Comparison of ENCODE assay signal across 20 cellular contexts in the genomic region with DNA sequence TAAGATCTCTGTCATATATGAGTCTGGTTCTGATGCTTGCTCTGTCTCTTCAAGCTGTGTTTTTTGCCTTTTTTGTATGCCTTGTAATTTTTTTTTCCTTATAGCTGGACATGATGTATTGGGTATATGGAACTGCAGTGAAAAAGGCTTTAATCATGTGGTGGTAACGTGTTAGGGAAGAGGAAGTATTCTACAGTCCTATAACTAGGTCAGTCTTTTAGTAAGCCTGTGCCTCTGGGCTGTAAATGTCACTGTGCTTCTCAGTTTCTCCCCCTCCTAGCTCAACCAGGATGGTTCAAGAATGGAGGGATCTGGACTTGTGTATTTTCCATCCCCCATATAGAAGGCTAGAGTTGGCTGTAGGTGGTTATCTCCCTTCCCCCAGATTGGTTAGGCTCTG.
A peak's percentile ranks its signal among the peaks of the same experiment; 100 is the strongest.
DNase-seq lines count a peak whose midpoint lies in the region; ATAC-seq, FAIRE-seq and TF ChIP-seq lines count a peak whose summit lies in the region.
"Had no signal": no experiment of that assay in that cellular context is flagged by ENCODE, and none has a peak within 500 bp of the region (broad histone marks: within the 10 kb centered on the region; RNA-seq: fewer than 3 reads in every experiment).

No MANE protein-coding gene starts in this region.

- TF ChIP-seq EP300 in H1 (IDR thresholded peaks at IDR 0.05; ENCODE audit: borderline replicate concordance in 1 of 2, low read depth in 2 of 2, low read length in 2 of 2), result no peak

- ATAC-seq in stimulated activated memory B cell treated with anti-CD40 and anti-IgM and Interleukin-4, amounts not matched to agents 10 μg/mL and 1 μg/mL and 100 μg/mL, for 72 hours, result no peak
- ATAC-seq in GM21619 (IDR thresholded peaks at IDR 0.05; ENCODE audit: unreplicated experiment), result no peak
- ATAC-seq: A549; CD8-positive, alpha-beta T cell had no signal

- CTCF ChIA-PET in H1 (lab: Charles Lee; ENCODE audit: partially characterized antibody), result interaction anchor here (0.6 kb wide), 1 partner anchor 8 kb away, joined by 3 read pairs; no protein-coding TSS in a partner anchor

- no peak overlapping the region for H3K9ac ChIP-seq in astrocyte (ENCODE audit: low read length)
- no peak overlapping the region for H3K9ac ChIP-seq in H1 (replicated peaks in 1 of 4; ENCODE audit: extremely low read depth in 1 of 4, low read depth in 3 of 4, low read length in 3 of 4)
- H3K9ac ChIP-seq: BLaER1 treated with 17β-estradiol and CSF1 and Interleukin-3, amounts not matched to agents 10 nM and 100 nM had no signal

- H3K14ac ChIP-seq in H1 (ENCODE audit: insufficient read length), result no peak overlapping the region

- H3K18ac ChIP-seq in H1 (ENCODE audit: extremely low read depth, low read length), result no peak overlapping the region

- H2BK5ac ChIP-seq in H1 (ENCODE audit: low read depth, low read length), result no peak overlapping the region

- no peak overlapping the region for H2BK120ac ChIP-seq in H1 (replicated peaks; ENCODE audit: low read depth, low read length)

- H3K27me3 ChIP-seq in astrocyte (ENCODE audit: insufficient read depth, low read length) (no peaks in the 10 kb centered on the region), H1 (replicated peaks in 1 of 4; ENCODE audit: control insufficient read depth in 3 of 4, extremely low read depth in 1 of 4, insufficient read depth in 3 of 4, low read length in 3 of 4) (no peaks in the 10 kb centered on the region), H7 (ENCODE audit: control insufficient read depth, insufficient read depth, low read length) (no peaks in the 10 kb centered on the region)
- H3K27me3 ChIP-seq: BLaER1 treated with 17β-estradiol and CSF1 and Interleukin-3, amounts not matched to agents 10 nM and 100 nM had no signal

- H3K23ac ChIP-seq in H1 (ENCODE audit: insufficient read length), result no peak overlapping the region

- H2AFZ ChIP-seq in astrocyte (ENCODE audit: low read depth, low read length) (no peak overlapping the region), H1 (ENCODE audit: low read length) (no peak overlapping the region)

- no peaks in the 10 kb centered on the region for H3K9me3 Mint-ChIP-seq in astrocyte (ENCODE audit: unreplicated experiment)
- peaks cover 6% of the 10 kb centered on the region for H3K9me3 Mint-ChIP-seq in stimulated activated memory B cell treated with anti-CD40 and anti-IgM and Interleukin-4, amounts not matched to agents 10 μg/mL and 1 μg/mL and 100 μg/mL, for 72 hours
- H3K9me3 Mint-ChIP-seq: CD4-positive, alpha-beta T cell; CD8-positive, alpha-beta T cell had no signal

- H2BK20ac ChIP-seq in H1 (ENCODE audit: low read length), result no peak overlapping the region

- TF ChIP-seq CTCF in astrocyte (IDR thresholded peaks at IDR 0.05; ENCODE audit: insufficient read depth, low read depth, low read length), result no peak
- no peak for TF ChIP-seq CTCF in H1 (IDR thresholded peaks at IDR 0.05; ENCODE audit: control extremely low read depth in 1 of 3, insufficient read depth in 1 of 3, low read depth in 1 of 3, low read length in 3 of 3)

- no peak overlapping the region for H3K4me2 ChIP-seq in astrocyte (ENCODE audit: low read length)
- no peak overlapping the region for H3K4me2 ChIP-seq in H1 (ENCODE audit: insufficient read depth in 1 of 2, low read depth in 2 of 2, low read length in 2 of 2)
- H3K4me2 ChIP-seq: A549; BLaER1 treated with 17β-estradiol and CSF1 and Interleukin-3, amounts not matched to agents 10 nM and 100 nM had no signal

- H2BK12ac ChIP-seq in H1 (ENCODE audit: low read depth, low read length), result no peak overlapping the region

- no peak overlapping the region for H4K91ac ChIP-seq in H1 (replicated peaks; ENCODE audit: insufficient read length, low read length)

- H3K23me2 ChIP-seq in H1 (ENCODE audit: low read depth, low read length), result no peaks in the 10 kb centered on the region; the same call in 1 of the 2 replicates

- WGBS in H1 (ENCODE audit: extremely low coverage in 1 of 2, insufficient coverage in 1 of 2, insufficient read length in 1 of 2, insufficient replicate concordance in 2 of 2, low coverage in 1 of 2, low lambda C conversion rate in 2 of 2, missing lambda C conversion rate in 1 of 2), 2 experiments, result 85% methylated on average over 1 of the region's 1 CpG; no CpG with 5 or more reads in 1 of the 2 experiments

- H4K5ac ChIP-seq in H1 (ENCODE audit: insufficient read length, low read depth, low read length), result no peak overlapping the region

- no peak for TF ChIP-seq POLR2A in H1 (IDR thresholded peaks at IDR 0.05; ENCODE audit: control extremely low read depth in 1 of 2, low read depth in 2 of 2, low read length in 2 of 2)

- FAIRE-seq in astrocyte (lab: Jason Lieb, UNC) (peak; percentile 45), H1 (lab: Jason Lieb, UNC) (peak; percentile 57)
- FAIRE-seq: GM12892 had no signal

- H3K36me3 ChIP-seq in astrocyte (ENCODE audit: insufficient read depth, low read length), result no peaks in the 10 kb centered on the region
- H3K36me3 ChIP-seq in H1 (ENCODE audit: control insufficient read depth in 2 of 4, insufficient read depth in 4 of 4, low read length in 3 of 4), result no peaks in the 10 kb centered on the region
- H3K36me3 ChIP-seq in H7 (replicated peaks; ENCODE audit: control insufficient read depth, insufficient read depth, low read length), result no peaks in the 10 kb centered on the region
- H3K36me3 ChIP-seq: BLaER1 treated with 17β-estradiol and CSF1 and Interleukin-3, amounts not matched to agents 10 nM and 100 nM had no signal

- H3K4me3 ChIP-seq in astrocyte (ENCODE audit: insufficient read depth, low read depth, low read length) (no peak overlapping the region), H1 (ENCODE audit: extremely low read depth in 1 of 4, insufficient read depth in 2 of 4, low read depth in 3 of 4, low read length in 4 of 4) (no peak overlapping the region), H7 (ENCODE audit: insufficient read depth, low read depth, low read length) (no peak overlapping the region)
- H3K4me3 ChIP-seq: A549; BLaER1 treated with 17β-estradiol and CSF1 and Interleukin-3, amounts not matched to agents 10 nM and 100 nM had no signal

- H3K79me1 ChIP-seq in H1 (ENCODE audit: low read depth, low read length), result no peaks in the 10 kb centered on the region

- H3K4me3 Mint-ChIP-seq in astrocyte (ENCODE audit: unreplicated experiment), result peak overlapping the region; percentile 17
- no peak overlapping the region for H3K4me3 Mint-ChIP-seq in stimulated activated memory B cell treated with anti-CD40 and anti-IgM and Interleukin-4, amounts not matched to agents 10 μg/mL and 1 μg/mL and 100 μg/mL, for 72 hours
- H3K4me3 Mint-ChIP-seq: B cell; CD4-positive, alpha-beta T cell; CD8-positive, alpha-beta T cell had no signal

- no peak overlapping the region for H2AK5ac ChIP-seq in H1 (ENCODE audit: low read depth, low read length)

- H3K4ac ChIP-seq in H1 (replicated peaks; ENCODE audit: insufficient read length, low read depth, low read length), result no peak overlapping the region

- peak; percentile 12 for DNase-seq in SKM-1 treated with dmso at 0.1 percent for 144 hours (lab: John Stamatoyannopoulos, UW; ENCODE audit: unreplicated experiment)
- no peak for DNase-seq in SKM-1 (lab: John Stamatoyannopoulos, UW; ENCODE audit: unreplicated experiment)
- no peak for DNase-seq in astrocyte (ENCODE audit: low read depth)
- DNase-seq in H1 (ENCODE audit: low read depth in 1 of 2, low spot score in 2 of 2), result no peak
- DNase-seq in effector CD8-positive, alpha-beta T cell (lab: John Stamatoyannopoulos, UW), result no peak
- DNase-seq in H7, result no peak
- DNase-seq: Caco-2; Calu3; CD4-positive, alpha-beta T cell; CD8-positive, alpha-beta T cell; DMS79 treated with DMSO at 0.1 percent for 48 hours; GF-D8 had no signal

- POLR2A ChIA-PET in H1 (lab: Charles Lee; ENCODE audit: partially characterized antibody), result interaction anchor here (0.6 to 0.9 kb wide), 2 partner anchors 10 to 263 kb away, joined by 3 read pairs; no protein-coding TSS in a partner anchor

- no peak overlapping the region for H3K27ac Mint-ChIP-seq in astrocyte (ENCODE audit: unreplicated experiment)
- H3K27ac Mint-ChIP-seq in stimulated activated memory B cell treated with anti-CD40 and anti-IgM and Interleukin-4, amounts not matched to agents 10 μg/mL and 1 μg/mL and 100 μg/mL, for 72 hours, result peak overlapping the region; percentile 1
- H3K27ac Mint-ChIP-seq: B cell; CD4-positive, alpha-beta T cell; CD8-positive, alpha-beta T cell had no signal

- no peaks in the 10 kb centered on the region for H3K36me3 Mint-ChIP-seq in astrocyte (ENCODE audit: low read depth, unreplicated experiment)
- H3K36me3 Mint-ChIP-seq in stimulated activated memory B cell treated with anti-CD40 and anti-IgM and Interleukin-4, amounts not matched to agents 10 μg/mL and 1 μg/mL and 100 μg/mL, for 72 hours, result no peaks in the 10 kb centered on the region
- H3K36me3 Mint-ChIP-seq: CD8-positive, alpha-beta T cell had no signal

- H3K27ac ChIP-seq in astrocyte (ENCODE audit: low read depth, low read length) (no peak overlapping the region), H1 (ENCODE audit: low read depth, low read length) (no peak overlapping the region)
- H3K27ac ChIP-seq: 22Rv1; A549; BLaER1 treated with 17β-estradiol and CSF1 and Interleukin-3, amounts not matched to agents 10 nM and 100 nM; C4-2B had no signal

- H3K9me3 ChIP-seq in astrocyte (ENCODE audit: insufficient read depth, low read depth, low read length) (no peaks in the 10 kb centered on the region), H1 (ENCODE audit: insufficient read depth in 2 of 2, low read depth in 1 of 2, low read length in 1 of 2) (no peaks in the 10 kb centered on the region)
- H3K9me3 ChIP-seq: BLaER1 treated with 17β-estradiol and CSF1 and Interleukin-3, amounts not matched to agents 10 nM and 100 nM; Caco-2 had no signal

- TF ChIP-seq RAD21 in H1 (IDR thresholded peaks at IDR 0.05 in 1 of 2, conservative IDR thresholded peaks at IDR 0.05 in 1 of 2; ENCODE audit: low read depth in 2 of 2, low read length in 2 of 2), result no peak

- no peaks in the 10 kb centered on the region for H3K4me1 ChIP-seq in astrocyte (ENCODE audit: insufficient read depth, low read length)
- H3K4me1 ChIP-seq in H1 (replicated peaks in 1 of 4; ENCODE audit: control insufficient read depth in 3 of 4, insufficient read depth in 4 of 4, low read length in 3 of 4), result no peaks in the 10 kb centered on the region
- H3K4me1 ChIP-seq: A549; BLaER1 treated with 17β-estradiol and CSF1 and Interleukin-3, amounts not matched to agents 10 nM and 100 nM; Caco-2 had no signal

- no peak overlapping the region for H3K56ac ChIP-seq in H1 (replicated peaks; ENCODE audit: insufficient read length, low read depth, low read length)

- H3K27me3 Mint-ChIP-seq in astrocyte (ENCODE audit: low read depth, unreplicated experiment), result no peaks in the 10 kb centered on the region
- peaks cover 49% of the 10 kb centered on the region for H3K27me3 Mint-ChIP-seq in stimulated activated memory B cell treated with anti-CD40 and anti-IgM and Interleukin-4, amounts not matched to agents 10 μg/mL and 1 μg/mL and 100 μg/mL, for 72 hours
- H3K27me3 Mint-ChIP-seq: CD4-positive, alpha-beta T cell had no signal

- H2BK15ac ChIP-seq in H1 (ENCODE audit: low read length), result no peak overlapping the region

- no peaks in the 10 kb centered on the region for H3K4me1 Mint-ChIP-seq in astrocyte (ENCODE audit: low read depth, unreplicated experiment)
- H3K4me1 Mint-ChIP-seq in stimulated activated memory B cell treated with anti-CD40 and anti-IgM and Interleukin-4, amounts not matched to agents 10 μg/mL and 1 μg/mL and 100 μg/mL, for 72 hours, result peaks cover 11% of the 10 kb centered on the region
- H3K4me1 Mint-ChIP-seq: B cell had no signal

- H3K79me2 ChIP-seq in astrocyte (ENCODE audit: insufficient read depth, low read length) (no peaks in the 10 kb centered on the region), H1 (ENCODE audit: control insufficient read depth in 1 of 2, insufficient read depth in 2 of 2, low read length in 2 of 2) (no peaks in the 10 kb centered on the region)

- no peaks in the 10 kb centered on the region for H4K20me1 ChIP-seq in astrocyte (ENCODE audit: insufficient read depth, low read length)
- H4K20me1 ChIP-seq in H1 (replicated peaks in 1 of 2; ENCODE audit: control insufficient read depth in 1 of 2, insufficient read depth in 2 of 2, low read length in 2 of 2), result no peaks in the 10 kb centered on the region
- H4K20me1 ChIP-seq: BLaER1 treated with 17β-estradiol and CSF1 and Interleukin-3, amounts not matched to agents 10 nM and 100 nM had no signal

- H4K8ac ChIP-seq in H1 (ENCODE audit: extremely low read depth, insufficient read depth, low read length), result no peak overlapping the region
